In the genomic region with DNA sequence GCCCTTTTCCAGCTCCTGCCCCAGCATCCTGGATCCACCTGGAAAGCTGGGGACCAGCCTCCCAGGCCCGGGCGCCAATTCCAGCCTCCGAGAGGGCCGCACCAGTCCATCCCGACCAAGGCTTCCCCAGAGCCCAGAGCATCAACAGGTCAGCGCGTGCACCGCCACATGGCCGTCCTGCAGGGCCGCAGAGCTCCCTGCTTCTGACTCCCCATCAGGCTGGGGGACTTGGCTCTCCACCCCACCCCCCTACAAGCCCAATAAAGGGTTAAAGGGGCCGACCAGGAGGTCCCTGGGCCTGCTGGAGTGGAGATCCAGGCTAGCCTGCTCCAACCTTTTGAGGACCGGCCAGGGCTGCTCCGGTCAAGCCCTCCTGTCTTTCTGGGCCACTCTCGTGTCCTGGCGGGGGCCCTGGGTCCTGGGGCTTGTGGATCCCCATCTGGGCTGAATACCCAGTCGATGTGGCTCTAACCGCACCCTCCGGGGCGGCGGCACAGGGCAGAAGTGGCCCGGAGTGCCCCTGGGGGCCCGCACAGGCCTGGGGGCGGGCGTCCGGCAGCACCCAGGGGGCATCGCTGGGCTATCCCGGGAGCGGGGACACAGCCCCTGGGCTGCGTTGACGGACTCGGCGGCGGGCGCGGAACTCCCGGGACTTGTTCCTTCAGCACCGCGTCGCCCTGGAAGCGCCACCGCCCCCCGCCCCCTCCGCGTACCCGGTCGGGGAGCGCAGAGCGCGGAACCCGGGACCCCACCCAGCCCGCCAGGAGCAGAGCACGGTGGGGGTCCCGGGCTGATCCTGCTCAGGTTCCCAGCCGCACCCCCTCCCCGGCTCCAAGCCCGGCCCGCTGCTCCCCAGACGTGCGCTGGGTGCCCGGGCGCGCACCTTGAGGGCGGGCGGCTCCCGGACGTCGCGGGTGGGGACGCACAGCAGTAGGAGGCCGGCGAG, we compare ENCODE assay signal across 10 cellular contexts. TPM values are rescaled to one million over a fixed set of nuclear protein-coding genes. Genes with fewer than 3 reads are reported as not detected.
DNase-seq lines count a peak whose midpoint lies in the region; ATAC-seq, FAIRE-seq and TF ChIP-seq lines count a peak whose summit lies in the region.
"Had no signal": no experiment of that assay in that cellular context is flagged by ENCODE, and none has a peak within 500 bp of the region (broad histone marks: within the 10 kb centered on the region; RNA-seq: fewer than 3 reads in every experiment).

No MANE protein-coding gene starts in this region.

- H2BK15ac ChIP-seq in H9 (ENCODE audit: low read depth, low read length) = no peak overlapping the region

- H3K4me2 ChIP-seq in H9 (ENCODE audit: insufficient read depth, insufficient read length, low read length) = peak overlapping the region; percentile 2

- H2BK120ac ChIP-seq in H9 (ENCODE audit: low read depth, low read length, poor library complexity, severe bottlenecking) = no peak overlapping the region

- no peak for FAIRE-seq in RCC 7860 (lab: Jason Lieb, UNC)
- FAIRE-seq in frontal cortex (lab: Jason Lieb, UNC) = no peak

- H3K36me3 ChIP-seq in iPS DF 6.9 (ENCODE audit: control insufficient read depth, insufficient read depth, low read length) = no peaks in the 10 kb centered on the region
- no peaks in the 10 kb centered on the region for H3K36me3 ChIP-seq in psoas muscle (ENCODE audit: insufficient read depth in 1 of 2, low read depth in 1 of 2)

- H3K27me3 ChIP-seq in H9 (ENCODE audit: insufficient read depth, low read length) (peaks cover 4% of the 10 kb centered on the region; the same call in 1 of the 2 replicates), iPS DF 6.9 (ENCODE audit: control insufficient read depth, insufficient read depth, low read length) (peaks cover 8% of the 10 kb centered on the region; the same call in 1 of the 2 replicates), psoas muscle (ENCODE audit: insufficient read depth in 3 of 3, low read length in 2 of 3) (peaks cover 0 to 69% (median 33%) of the 10 kb centered on the region in 3 donors)

- no peak overlapping the region for H3K18ac ChIP-seq in H9 (ENCODE audit: insufficient read length, low read depth, low read length)

- CTCF ChIA-PET in T-cell (lab: Charles Lee) = no interaction called here

- H3K79me2 ChIP-seq in H9 (ENCODE audit: insufficient read depth, low read length) = no peaks in the 10 kb centered on the region

- H3K9me3 Mint-ChIP-seq in H9 = no peaks in the 10 kb centered on the region
- H3K9me3 Mint-ChIP-seq in T-cell = no peaks in the 10 kb centered on the region

- H3K4me3 ChIP-seq in iPS DF 6.9 (ENCODE audit: low read length) (peak overlapping the region; percentile 61; the same call in 1 of the 2 replicates), psoas muscle (peak overlapping the region; percentile 51)

- no peak overlapping the region for H3K4ac ChIP-seq in H9 (ENCODE audit: low read depth, low read length)

- peaks cover 70% of the 10 kb centered on the region for H3K27me3 Mint-ChIP-seq in H9 (ENCODE audit: low read depth)
- peaks cover 6 to 31% of the 10 kb centered on the region in 2 donors for H3K27me3 Mint-ChIP-seq in T-cell

- H3K23ac ChIP-seq in H9 (ENCODE audit: insufficient read length, low read depth, low read length) = no peak overlapping the region

- H2BK20ac ChIP-seq in H9 (ENCODE audit: low read depth, low read length, poor library complexity, severe bottlenecking) = no peak overlapping the region

- DNase-seq in H9 (peak; percentile 49), T-cell (no peak), iPS DF 6.9 (ENCODE audit: low read depth, low spot score) (no peak), psoas muscle (no peak), RCC 7860 (ENCODE audit: low spot score) (no peak), frontal cortex (ENCODE audit: low spot score in 2 of 2) (no peak), NCI-H2107 (lab: John Stamatoyannopoulos, UW) (no peak)
- DNase-seq: activated CD4-positive, CD25-positive, alpha-beta regulatory T cell; KBM-7 had no signal

- no peak overlapping the region for H3K56ac ChIP-seq in H9 (ENCODE audit: insufficient read length, low read depth, low read length)

- H3K4me1 Mint-ChIP-seq in H9 = peaks cover 2 to 11% of the 10 kb centered on the region in 2 experiments
- H3K4me1 Mint-ChIP-seq in T-cell = peaks cover 0 to 4% (median 0%) of the 10 kb centered on the region in 3 donors

- peak overlapping the region in 1 of 2 experiments; percentile 40; a peak in 1 of 5 replicates for H3K4me3 Mint-ChIP-seq in H9
- H3K4me3 Mint-ChIP-seq in T-cell = peak overlapping the region in 1 of 3 donors; percentile 46

- intact Hi-C loops in psoas muscle (cut with DNase I) = no loop called here

- H3K14ac ChIP-seq in H9 (ENCODE audit: insufficient read depth, low read length) = no peak overlapping the region

- H2BK12ac ChIP-seq in H9 (ENCODE audit: insufficient read length, low read depth, low read length) = no peak overlapping the region

- H3K9ac ChIP-seq in H9 (ENCODE audit: extremely low read depth, insufficient read length, low read length) = no peak overlapping the region

- peaks cover 6% of the 10 kb centered on the region for H3K23me2 ChIP-seq in H9 (ENCODE audit: insufficient read length, low read depth, low read length, poor library complexity, severe bottlenecking)

- no peak overlapping the region for H2AK5ac ChIP-seq in H9 (ENCODE audit: insufficient read length, low read length)

- H3K36me3 Mint-ChIP-seq in H9 (ENCODE audit: insufficient read depth in 1 of 3, low read depth in 3 of 3) = no peaks in the 10 kb centered on the region
- H3K36me3 Mint-ChIP-seq in T-cell = no peaks in the 10 kb centered on the region

- POLR2A ChIA-PET in T-cell (lab: Charles Lee) = no interaction called here

- no peaks in the 10 kb centered on the region for H3K9me3 ChIP-seq in H9 (ENCODE audit: control insufficient read depth, low read depth, low read length)
- no peaks in the 10 kb centered on the region for H3K9me3 ChIP-seq in iPS DF 6.9 (ENCODE audit: control insufficient read depth, insufficient read depth, low read length)
- no peaks in the 10 kb centered on the region for H3K9me3 ChIP-seq in psoas muscle

- no CpG with 5 or more reads among the region's 71 CpGs for WGBS in H9 (ENCODE audit: extremely low coverage, insufficient read length, low lambda C conversion rate)
- whole genome bisulfite sequencing in iPS DF 6.9 (ENCODE audit: insufficient coverage, insufficient read length) = no CpG with 5 or more reads among the region's 71 CpGs
- 19 to 41% (median 22%) methylated on average over 21 to 71 of the region's 71 CpGs for WGBS in psoas muscle, 3 donors

- H3K27ac ChIP-seq in H9 (ENCODE audit: insufficient read length, low read depth, low read length) (no peak overlapping the region), iPS DF 6.9 (ENCODE audit: low read length) (no peak overlapping the region), psoas muscle (no peak overlapping the region)

- no peaks in the 10 kb centered on the region for H3K79me1 ChIP-seq in H9 (ENCODE audit: insufficient read depth, low read depth, low read length, poor library complexity, severe bottlenecking)

- H3K4me1 ChIP-seq in H9 (ENCODE audit: insufficient read depth, low read length) (no peaks in the 10 kb centered on the region), iPS DF 6.9 (ENCODE audit: control insufficient read depth, insufficient read depth, low read length) (peaks cover 5% of the 10 kb centered on the region; the same call in 1 of the 2 replicates), psoas muscle (peaks cover 12% of the 10 kb centered on the region)

- H2AFZ ChIP-seq in H9 (ENCODE audit: low read length) = no peak overlapping the region

- H4K5ac ChIP-seq in H9 (ENCODE audit: insufficient read length, low read depth, low read length) = no peak overlapping the region

- H4K91ac ChIP-seq in H9 (ENCODE audit: insufficient read length, low read depth, low read length) = no peak overlapping the region

- ATAC-seq in T-cell (replicated peaks in 1 of 4) (peak in 3 of 4 experiments; percentile 22 to 41 (median 28)), psoas muscle (no peak), HG03135 (IDR thresholded peaks at IDR 0.05; ENCODE audit: unreplicated experiment) (no peak)

- no peaks in the 10 kb centered on the region for H4K20me1 ChIP-seq in H9 (ENCODE audit: control insufficient read depth, insufficient read depth, insufficient read length)

- TF ChIP-seq CTCF in H9 (conservative IDR thresholded peaks at IDR 0.05) = no peak
- TF ChIP-seq CTCF in psoas muscle (IDR thresholded peaks at IDR 0.05) = no peak

- H3K27ac Mint-ChIP-seq in H9 = no peak overlapping the region
- no peak overlapping the region for H3K27ac Mint-ChIP-seq in T-cell

- H4K8ac ChIP-seq in H9 (replicated peaks; ENCODE audit: insufficient read length, low read depth, low read length) = no peak overlapping the region

- no peak overlapping the region for H3T11ph ChIP-seq in H9 (ENCODE audit: low read length)

- no peak overlapping the region for H2BK5ac ChIP-seq in H9 (ENCODE audit: insufficient read length, low read length)

RNA-seq across cellular contexts. Expression of gene ENTPD2, which starts 0.6 kb away (rescaled TPM):
- total RNA-seq in H9 (2021) (4.0 and 5.1 TPM in 2 replicates), T-cell (under 1 TPM in 1 of 5 donors, not detected in 4; 0.32 TPM), psoas muscle (1 to 10 TPM in 2 of 4 donors, under 1 TPM in 2; 0.59 to 1.4 (median 0.95) TPM), frontal cortex (0.82 TPM)
- polyA plus RNA-seq in psoas muscle = under 1 TPM; 0.17 to 0.29 (median 0.28) TPM

RNA-seq across cellular contexts. Expression of gene NPDC1, which starts 7.3 kb away (rescaled TPM):
- total RNA-seq in H9 (2021) (51.8 and 57.6 TPM in 2 replicates), T-cell (10 to 100 TPM; 32.4 to 76.7 (median 57.0) TPM), psoas muscle (10 to 100 TPM; 17.3 to 32.1 (median 22.6) TPM), frontal cortex (16.3 TPM)
- 10 to 100 TPM; 14.8 to 23.2 (median 17.6) TPM for polyA plus RNA-seq in psoas muscle

RNA-seq across cellular contexts. Expression of gene SAPCD2, which starts 17.1 kb away (rescaled TPM):
- total RNA-seq in H9 (2021) = 29.8 and 30.0 TPM in 2 replicates
- 1 to 10 TPM in 1 of 5 donors, under 1 TPM in 4; 0.33 to 1.0 (median 0.83) TPM for total RNA-seq in T-cell
- under 1 TPM; 0.10 to 0.15 (median 0.12) TPM for total RNA-seq in psoas muscle
- under 1 TPM in 2 of 3 donors, not detected in 1; 0.18 to 0.22 TPM for polyA plus RNA-seq in psoas muscle
- 1.2 TPM for total RNA-seq in frontal cortex

RNA-seq across cellular contexts. Expression of gene FUT7, which starts 21.4 kb away (rescaled TPM):
- total RNA-seq in H9 (2021) (not detected in 2 replicates), T-cell (1 to 10 TPM; 1.1 to 7.7 (median 5.1) TPM), psoas muscle (under 1 TPM in 1 of 4 donors, not detected in 3; 0.08 TPM), frontal cortex (not detected)
- under 1 TPM in 2 of 3 donors, not detected in 1; 0.01 to 0.06 TPM for polyA plus RNA-seq in psoas muscle

RNA-seq across cellular contexts. Expression of gene UAP1L1, which starts 24.0 kb away (rescaled TPM):
- total RNA-seq in H9 (2021) (5.6 and 6.6 TPM in 2 replicates), T-cell (10 to 100 TPM; 11.3 to 32.8 (median 19.3) TPM), psoas muscle (1 to 10 TPM; 1.8 to 4.5 (median 3.0) TPM), frontal cortex (0.41 TPM)
- polyA plus RNA-seq in psoas muscle = 1 to 10 TPM; 1.5 to 2.4 (median 1.7) TPM

Comparison
In these comparisons a context has a peak if more than half of its experiments do, and no peak if none do; other contexts are left out.
1. ATAC-seq: peak in T-cell (3 of 4); none in psoas muscle (0 of 4) and HG03135 (single experiment).
2. RNA of gene SAPCD2, which starts 17.1 kb away (total RNA-seq): 29.8 to 30.0 TPM in H9; 1.2 TPM in frontal cortex (single experiment), 0.33 to 1.0 TPM in T-cell and 0.10 to 0.15 TPM in psoas muscle; every median in the first group is over 10 times any median in the second.